ENCODE assay signal across 12 cellular contexts in the genomic region with DNA sequence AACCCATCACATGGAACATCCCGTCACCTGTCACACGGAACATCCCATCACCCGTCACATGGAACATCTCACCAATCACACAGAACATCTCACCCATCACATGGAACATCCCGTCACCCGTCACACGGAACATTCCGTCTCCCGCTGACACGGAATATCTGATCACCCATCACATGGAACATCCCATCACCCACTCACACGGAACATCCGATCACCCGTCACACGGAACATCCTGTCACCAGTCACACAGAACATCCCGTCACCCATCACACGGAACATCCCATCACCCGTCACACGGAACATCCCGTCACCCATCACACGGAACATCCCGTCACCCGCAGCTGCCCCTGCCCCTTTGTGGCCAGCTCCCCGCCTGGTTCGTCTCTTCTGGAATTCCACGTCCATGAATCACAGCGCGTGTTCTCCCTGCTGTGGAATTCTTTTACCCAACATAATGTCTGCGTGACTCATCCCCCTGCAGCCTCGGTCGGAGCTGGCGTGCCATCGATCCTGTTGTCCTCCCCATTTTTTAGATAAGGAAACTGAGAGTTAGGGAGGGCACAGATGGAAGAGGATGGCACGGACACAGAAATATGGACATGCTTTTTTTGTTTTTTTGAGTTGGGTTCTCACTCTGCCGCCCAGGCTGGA. TPM values are rescaled to one million over a fixed set of nuclear protein-coding genes. Genes with fewer than 3 reads are reported as not detected.
DNase-seq lines count a peak whose midpoint lies in the region; ATAC-seq and TF ChIP-seq lines count a peak whose summit lies in the region.
"Had no signal": no experiment of that assay in that cellular context is flagged by ENCODE, and none has a peak within 500 bp of the region (broad histone marks: within the 10 kb centered on the region; RNA-seq: fewer than 3 reads in every experiment).

No MANE protein-coding gene starts in this region.

- H3K27me3 Mint-ChIP-seq in stimulated activated naive B cell treated with anti-CD40 and anti-IgM and Interleukin-4, amounts not matched to agents 10 μg/mL and 1 μg/mL and 100 μg/mL, for 72 hours, result no peaks in the 10 kb centered on the region
- peaks cover 9% of the 10 kb centered on the region for H3K27me3 Mint-ChIP-seq in activated naive CD8-positive, alpha-beta T cell treated with anti-CD3 and anti-CD28 coated beads for 36 hours

- no peak for ATAC-seq in stimulated activated naive B cell treated with anti-CD40 and anti-IgM and Interleukin-4, amounts not matched to agents 10 μg/mL and 1 μg/mL and 100 μg/mL, for 72 hours (replicated peaks)

- H3K36me3 ChIP-seq in MG63 (no peaks in the 10 kb centered on the region; the same call in 1 of the 2 replicates), mesodermal cell (ENCODE audit: control insufficient read depth, insufficient read depth, low read length) (no peaks in the 10 kb centered on the region)
- H3K36me3 ChIP-seq: neural progenitor cell, upper lobe of left lung had no signal

- no peaks in the 10 kb centered on the region for H3K9me3 Mint-ChIP-seq in stimulated activated naive B cell treated with anti-CD40 and anti-IgM and Interleukin-4, amounts not matched to agents 10 μg/mL and 1 μg/mL and 100 μg/mL, for 72 hours
- no peaks in the 10 kb centered on the region for H3K9me3 Mint-ChIP-seq in activated naive CD8-positive, alpha-beta T cell treated with anti-CD3 and anti-CD28 coated beads for 36 hours

- H3K4me1 Mint-ChIP-seq in stimulated activated naive B cell treated with anti-CD40 and anti-IgM and Interleukin-4, amounts not matched to agents 10 μg/mL and 1 μg/mL and 100 μg/mL, for 72 hours, result peaks cover 0 to 1% of the 10 kb centered on the region in 2 donors
- H3K4me1 Mint-ChIP-seq in activated naive CD8-positive, alpha-beta T cell treated with anti-CD3 and anti-CD28 coated beads for 36 hours, result peaks cover 2% of the 10 kb centered on the region
- H3K4me1 Mint-ChIP-seq: neural progenitor cell had no signal

- H3K4me3 Mint-ChIP-seq in stimulated activated naive B cell treated with anti-CD40 and anti-IgM and Interleukin-4, amounts not matched to agents 10 μg/mL and 1 μg/mL and 100 μg/mL, for 72 hours, result no peak overlapping the region
- H3K4me3 Mint-ChIP-seq in activated naive CD8-positive, alpha-beta T cell treated with anti-CD3 and anti-CD28 coated beads for 36 hours, result no peak overlapping the region
- H3K4me3 Mint-ChIP-seq: neural progenitor cell had no signal

- no peak for TF ChIP-seq CTCF in choroid plexus epithelial cell (conservative IDR thresholded peaks at IDR 0.05; ENCODE audit: low read depth, low read length)

- DNase-seq in COLO829 (ENCODE audit: low spot score), result peak; percentile 45
- peak; percentile 85 for DNase-seq in MG63
- peak; percentile 99 for DNase-seq in choroid plexus epithelial cell (ENCODE audit: low read depth)
- no peak for DNase-seq in T-helper 9 cell
- no peak for DNase-seq in stimulated activated naive B cell treated with anti-CD40 and anti-IgM and Interleukin-4, amounts not matched to agents 10 μg/mL and 1 μg/mL and 100 μg/mL, for 72 hours
- no peak for DNase-seq in activated CD4-positive, alpha-beta T cell treated with anti-CD3 and anti-CD28 coated beads, Interleukin-2, amount 50 U/mL, for 48 hours
- no peak for DNase-seq in activated naive CD8-positive, alpha-beta T cell treated with anti-CD3 and anti-CD28 coated beads for 36 hours
- DNase-seq: DND-41, NCI-H2081 had no signal

- no peak overlapping the region for H3K27ac Mint-ChIP-seq in stimulated activated naive B cell treated with anti-CD40 and anti-IgM and Interleukin-4, amounts not matched to agents 10 μg/mL and 1 μg/mL and 100 μg/mL, for 72 hours
- no peak overlapping the region for H3K27ac Mint-ChIP-seq in activated naive CD8-positive, alpha-beta T cell treated with anti-CD3 and anti-CD28 coated beads for 36 hours
- H3K27ac Mint-ChIP-seq: neural progenitor cell had no signal

- H3K36me3 Mint-ChIP-seq in stimulated activated naive B cell treated with anti-CD40 and anti-IgM and Interleukin-4, amounts not matched to agents 10 μg/mL and 1 μg/mL and 100 μg/mL, for 72 hours, result peaks cover 0 to 4% of the 10 kb centered on the region in 2 donors
- no peaks in the 10 kb centered on the region for H3K36me3 Mint-ChIP-seq in activated naive CD8-positive, alpha-beta T cell treated with anti-CD3 and anti-CD28 coated beads for 36 hours
- H3K36me3 Mint-ChIP-seq: neural progenitor cell had no signal

- H3K27ac ChIP-seq in mesodermal cell (ENCODE audit: low read depth, low read length, severe bottlenecking), result peak overlapping the region; percentile 36
- H3K27ac ChIP-seq: neural progenitor cell had no signal

- 83% methylated on average over 26 to 29 of the region's 33 CpGs for WGBS in mesodermal cell (ENCODE audit: insufficient coverage in 2 of 2), 2 experiments

- no peaks in the 10 kb centered on the region for H3K27me3 ChIP-seq in MG63

- peaks cover 19% of the 10 kb centered on the region for H3K4me1 ChIP-seq in mesodermal cell (ENCODE audit: control insufficient read depth, insufficient read depth, low read length, poor library complexity, severe bottlenecking)

- H3K4me3 ChIP-seq in MG63 (no peak overlapping the region), choroid plexus epithelial cell (ENCODE audit: low read depth, low read length) (no peak overlapping the region), mesodermal cell (ENCODE audit: extremely low read depth, insufficient read depth, low read length, poor library complexity, severe bottlenecking) (no peak overlapping the region)
- H3K4me3 ChIP-seq: neural progenitor cell, upper lobe of left lung had no signal

- no peaks in the 10 kb centered on the region for H3K9me3 ChIP-seq in MG63
- no peaks in the 10 kb centered on the region for H3K9me3 ChIP-seq in mesodermal cell (ENCODE audit: control insufficient read depth, low read length)
- H3K9me3 ChIP-seq: upper lobe of left lung had no signal

RNA-seq across cellular contexts. Expression of gene CPNE7, which starts 5.6 kb away (rescaled TPM):
- 9.1 and 9.6 TPM in 2 replicates for total RNA-seq in MG63 (2014; rRNA removed; shearing (Covaris generic); ENCODE audit: low replicate concordance)
- polyA plus RNA-seq in mesodermal cell (2013, experiment 1 of 2), result 5.1 TPM
- polyA plus RNA-seq in mesodermal cell (2013, experiment 2 of 2), result 6.1 TPM
- total RNA-seq in activated naive CD8-positive, alpha-beta T cell treated with anti-CD3 and anti-CD28 coated beads for 36 hours, result 1 to 10 TPM; 5.7 to 6.0 TPM

RNA-seq across cellular contexts. Expression of gene RPL13, which starts 20.7 kb away (rescaled TPM):
- total RNA-seq in MG63 (2014; rRNA removed; shearing (Covaris generic); ENCODE audit: low replicate concordance), result 2,413 and 2,555 TPM in 2 replicates
- 2,999 TPM for polyA plus RNA-seq in mesodermal cell (2013, experiment 1 of 2)
- polyA plus RNA-seq in mesodermal cell (2013, experiment 2 of 2), result 2,572 TPM
- total RNA-seq in activated naive CD8-positive, alpha-beta T cell treated with anti-CD3 and anti-CD28 coated beads for 36 hours, result 1,000 to 10,000 TPM; 2,814 to 2,845 TPM

RNA-seq across cellular contexts. Expression of gene DPEP1, which starts 32.3 kb away (rescaled TPM):
- not detected in 2 replicates for total RNA-seq in MG63 (2014; rRNA removed; shearing (Covaris generic); ENCODE audit: low replicate concordance)
- 0.33 TPM for polyA plus RNA-seq in mesodermal cell (2013, experiment 1 of 2)
- polyA plus RNA-seq in mesodermal cell (2013, experiment 2 of 2), result not detected
- under 1 TPM in 1 of 2 experiments, not detected in 1; 0.16 TPM for total RNA-seq in activated naive CD8-positive, alpha-beta T cell treated with anti-CD3 and anti-CD28 coated beads for 36 hours

Comparison
In these comparisons a context has a peak if more than half of its experiments do, and no peak if none do; other contexts are left out.
1. DNase-seq: peak in COLO829 (single experiment), MG63 (single experiment) and choroid plexus epithelial cell (single experiment); none in T-helper 9 cell (single experiment), stimulated activated naive B cell treated with anti-CD40 and anti-IgM and Interleukin-4, amounts not matched to agents 10 μg/mL and 1 μg/mL and 100 μg/mL, for 72 hours (single experiment), activated CD4-positive, alpha-beta T cell treated with anti-CD3 and anti-CD28 coated beads, Interleukin-2, amount 50 U/mL, for 48 hours (0 of 2) and activated naive CD8-positive, alpha-beta T cell treated with anti-CD3 and anti-CD28 coated beads for 36 hours (single experiment).